In genomic region chr13:113489549-113490495, GRCh38 we compare ENCODE assay signal across 8 cellular contexts. TPM values are rescaled to one million over a fixed set of nuclear protein-coding genes. Genes with fewer than 3 reads are reported as not detected.
DNase-seq lines count a peak whose midpoint lies in the region; ATAC-seq and TF ChIP-seq lines count a peak whose summit lies in the region.

No MANE protein-coding gene starts in this region.

- peak overlapping the region; percentile 90 for H3K4me3 Mint-ChIP-seq in GM23338

- no peaks in the 10 kb centered on the region; the same call in 2 of the 3 replicates for H3K9me3 Mint-ChIP-seq in GM23338

- H3K4me1 Mint-ChIP-seq in GM23338: peaks cover 56% of the 10 kb centered on the region

- peak; percentile 11 for ATAC-seq in GM23338
- ATAC-seq in lower lobe of right lung: peak; percentile 16 to 22

- H3K27me3 ChIP-seq in GM23338 (ENCODE audit: insufficient read depth) (no peaks in the 10 kb centered on the region), colonic mucosa (no peaks in the 10 kb centered on the region), lower lobe of right lung (ENCODE audit: low read depth) (no peaks in the 10 kb centered on the region)

- H3K36me3 ChIP-seq in GM23338 (ENCODE audit: insufficient read depth) (no peaks in the 10 kb centered on the region), colonic mucosa (no peaks in the 10 kb centered on the region), lower lobe of right lung (peaks cover 2% of the 10 kb centered on the region)

- H3K79me2 ChIP-seq in GM23338 (replicated peaks; ENCODE audit: insufficient read depth): peaks cover 90% of the 10 kb centered on the region

- no peak overlapping the region for H2AFZ ChIP-seq in GM23338

- peaks cover 4% of the 10 kb centered on the region for H3K27me3 Mint-ChIP-seq in GM23338 (ENCODE audit: insufficient read depth, low read depth, poor library complexity)

- H3F3A ChIP-seq in GM23338 (replicated peaks; ENCODE audit: low read depth): 0 out of 2 replicates have a peak, but pooled peaks cover 5% of the 10 kb centered on the region

- no peaks in the 10 kb centered on the region for H3K9me3 ChIP-seq in colonic mucosa
- no peaks in the 10 kb centered on the region for H3K9me3 ChIP-seq in lower lobe of right lung

- H3K9me2 ChIP-seq in GM23338 (ENCODE audit: insufficient read depth): no peaks in the 10 kb centered on the region

- H4K20me1 ChIP-seq in GM23338 (replicated peaks; ENCODE audit: insufficient read depth): peaks cover 37% of the 10 kb centered on the region

- DNase-seq in GM03348 (ENCODE audit: low spot score) (peak; percentile 74), GM23338 (ENCODE audit: low spot score) (peak; percentile 54), Kasumi-1 (lab: John Stamatoyannopoulos, UW) (peak; percentile 54 to 65), UCSD-AML1 (lab: John Stamatoyannopoulos, UW; ENCODE audit: unreplicated experiment) (peak; percentile 53), colonic mucosa (peak; percentile 37), lower lobe of right lung (peak; percentile 60), NCI-H1694 (lab: John Stamatoyannopoulos, UW) (no peak)
- DNase-seq in stimulated activated CD8-positive, alpha-beta memory T cell treated with anti-CD3 and anti-CD28 coated beads, Interleukin-15, amount 100 ng/mL, for 24 hours (ENCODE audit: low read depth): peak; percentile 6

- no peaks in the 10 kb centered on the region; the same call in 2 of the 3 replicates for H3K36me3 Mint-ChIP-seq in GM23338 (ENCODE audit: low read depth)

- intact Hi-C loops in colonic mucosa (cut with DNase I): no loop called here
- intact Hi-C loops in lower lobe of right lung (cut with DNase I): no loop called here

- peak overlapping the region; percentile 20; the same call in 1 of the 2 replicates for H3K27ac Mint-ChIP-seq in GM23338

- H3K27ac ChIP-seq in GM23338 (ENCODE audit: low read depth) (no peak overlapping the region), colonic mucosa (peak overlapping the region; percentile 84), lower lobe of right lung (peak overlapping the region; percentile 89)

- H3K4me3 ChIP-seq in GM23338: peak overlapping the region; percentile 97
- peak overlapping the region; percentile 90 for H3K4me3 ChIP-seq in colonic mucosa
- peak overlapping the region; percentile 91 for H3K4me3 ChIP-seq in lower lobe of right lung

- H3K4me2 ChIP-seq in GM23338: peak overlapping the region; percentile 97

- TF ChIP-seq CTCF in GM23338 (conservative IDR thresholded peaks at IDR 0.05; ENCODE audit: low read depth in 2 of 2) (0 out of 4 replicates have a peak, but pooled peaks of 1 of the 2 experiments have one; percentile 2), colonic mucosa (IDR thresholded peaks at IDR 0.05) (no peak), lower lobe of right lung (IDR thresholded peaks at IDR 0.05) (no peak)

- peak overlapping the region; percentile 77 to 79 for H3K9ac ChIP-seq in colonic mucosa (ENCODE audit: low read depth in 2 of 2, low read length in 2 of 2)

- H3K4me1 ChIP-seq in GM23338 (ENCODE audit: insufficient read depth) (peaks cover 40% of the 10 kb centered on the region), colonic mucosa (peaks cover 17% of the 10 kb centered on the region), lower lobe of right lung (peaks cover 39% of the 10 kb centered on the region)

TF ChIP-seq in GM23338, 12 proteins besides CTCF, POLR2A, EP300 and RAD21 (continues in another document):
- no peak for TF ChIP-seq ZNF114 (CRISPR knock-in tag; IDR thresholded peaks at IDR 0.05)
- TF ChIP-seq EZH2 (IDR thresholded peaks at IDR 0.05; ENCODE audit: low read depth, unreplicated experiment): no peak
- no peak for TF ChIP-seq REST (IDR thresholded peaks at IDR 0.05; ENCODE audit: unreplicated experiment)
- TF ChIP-seq ZNF462 (CRISPR knock-in tag; IDR thresholded peaks at IDR 0.05): no peak
- no peak for TF ChIP-seq EZH2phosphoT487 (IDR thresholded peaks at IDR 0.05; ENCODE audit: unreplicated experiment)
- no peak for TF ChIP-seq CREB1 (CRISPR knock-in tag; IDR thresholded peaks at IDR 0.05; ENCODE audit: low read depth)

RNA-seq across cellular contexts. Expression of gene DCUN1D2, which starts 0.7 kb away (rescaled TPM):
- 25.7 and 38.0 TPM in 2 replicates for total RNA-seq in GM23338 (2014; rRNA removed; shearing (Covaris generic))
- 12.3 and 12.5 TPM in 2 replicates for polyA plus RNA-seq in GM23338 (2016; fragmentation: Nextera tagmentation; extraction: Ambion mirVana)
- 10 to 100 TPM; 14.9 to 20.5 TPM for total RNA-seq in colonic mucosa
- total RNA-seq in lower lobe of right lung: 16.8 TPM

RNA-seq across cellular contexts. Expression of gene ADPRHL1, which starts 36.5 kb away (rescaled TPM):
- 0.80 and 1.3 TPM in 2 replicates for total RNA-seq in GM23338 (2014; rRNA removed; shearing (Covaris generic))
- polyA plus RNA-seq in GM23338 (2016; fragmentation: Nextera tagmentation; extraction: Ambion mirVana): 0.96 and 1.0 TPM in 2 replicates
- total RNA-seq in colonic mucosa (1 to 10 TPM; 4.6 to 6.2 TPM), lower lobe of right lung (2.7 TPM)
